ENCODE assay signal across 8 cellular contexts in genomic region chr13:97367016-97367415, GRCh38.
DNase-seq lines count a peak whose midpoint lies in the region; ATAC-seq and TF ChIP-seq lines count a peak whose summit lies in the region.

No MANE protein-coding gene starts in this region.

- H3K4me3 ChIP-seq in NB4 (ENCODE audit: low read depth, low read length) (peak overlapping the region; percentile 52), fibroblast of villous mesenchyme (ENCODE audit: low read depth, low read length) (no peak overlapping the region)

- no peaks in the 10 kb centered on the region for H3K9me3 Mint-ChIP-seq in stimulated activated effector memory CD8-positive, alpha-beta T cell treated with anti-CD3 and anti-CD28 coated beads, Interleukin-12 subunit alpha, Interleukin-12 subunit beta, amount 100 ng/mL, for 72 hours

- no peak for TF ChIP-seq POLR2A in NB4 (IDR thresholded peaks at IDR 0.05; ENCODE audit: extremely low read depth, insufficient read length)

- ATAC-seq in GM19438 (IDR thresholded peaks at IDR 0.05; ENCODE audit: low read depth, unreplicated experiment) = peak; percentile 65
- peak; percentile 44 for ATAC-seq in stimulated activated effector memory CD8-positive, alpha-beta T cell treated with anti-CD3 and anti-CD28 coated beads, Interleukin-12 subunit alpha, Interleukin-12 subunit beta, amount 100 ng/mL, for 72 hours
- no peak for ATAC-seq in GM18511 (IDR thresholded peaks at IDR 0.05; ENCODE audit: unreplicated experiment)

- H3K27ac Mint-ChIP-seq in stimulated activated effector memory CD8-positive, alpha-beta T cell treated with anti-CD3 and anti-CD28 coated beads, Interleukin-12 subunit alpha, Interleukin-12 subunit beta, amount 100 ng/mL, for 72 hours = peak overlapping the region; percentile 81

- H3K4me3 Mint-ChIP-seq in stimulated activated effector memory CD8-positive, alpha-beta T cell treated with anti-CD3 and anti-CD28 coated beads, Interleukin-12 subunit alpha, Interleukin-12 subunit beta, amount 100 ng/mL, for 72 hours = no peak overlapping the region

- peak; percentile 95 for DNase-seq in NB4 (ENCODE audit: low read depth)
- DNase-seq in fibroblast of villous mesenchyme (ENCODE audit: low read depth) = peak; percentile 88
- DNase-seq in stimulated activated effector memory CD8-positive, alpha-beta T cell treated with anti-CD3 and anti-CD28 coated beads, Interleukin-12 subunit alpha, Interleukin-12 subunit beta, amount 100 ng/mL, for 72 hours (ENCODE audit: low spot score in 2 of 2) = no peak
- DNase-seq in DMS53 (lab: John Stamatoyannopoulos, UW) = no peak
- DNase-seq in GM19240 (ENCODE audit: insufficient read length, low spot score) = no peak
- no peak for DNase-seq in NCI-H226

- H3K4me1 Mint-ChIP-seq in stimulated activated effector memory CD8-positive, alpha-beta T cell treated with anti-CD3 and anti-CD28 coated beads, Interleukin-12 subunit alpha, Interleukin-12 subunit beta, amount 100 ng/mL, for 72 hours = peaks cover 35% of the 10 kb centered on the region

- no peak for TF ChIP-seq CTCF in NB4 (IDR thresholded peaks at IDR 0.05; ENCODE audit: low read depth, low read length)
- no peak for TF ChIP-seq CTCF in fibroblast of villous mesenchyme (IDR thresholded peaks at IDR 0.05; ENCODE audit: insufficient read depth, low read depth, low read length)

- peaks cover 29% of the 10 kb centered on the region for H3K36me3 Mint-ChIP-seq in stimulated activated effector memory CD8-positive, alpha-beta T cell treated with anti-CD3 and anti-CD28 coated beads, Interleukin-12 subunit alpha, Interleukin-12 subunit beta, amount 100 ng/mL, for 72 hours

Comparison
In these comparisons a context has a peak if more than half of its experiments do, and no peak if none do; other contexts are left out.
1. DNase-seq: peak in NB4 (single experiment) and fibroblast of villous mesenchyme (single experiment); none in stimulated activated effector memory CD8-positive, alpha-beta T cell treated with anti-CD3 and anti-CD28 coated beads, Interleukin-12 subunit alpha, Interleukin-12 subunit beta, amount 100 ng/mL, for 72 hours (0 of 2), DMS53 (single experiment), GM19240 (single experiment) and NCI-H226 (single experiment).